ENCODE assay signal across 8 cellular contexts in the genomic region with DNA sequence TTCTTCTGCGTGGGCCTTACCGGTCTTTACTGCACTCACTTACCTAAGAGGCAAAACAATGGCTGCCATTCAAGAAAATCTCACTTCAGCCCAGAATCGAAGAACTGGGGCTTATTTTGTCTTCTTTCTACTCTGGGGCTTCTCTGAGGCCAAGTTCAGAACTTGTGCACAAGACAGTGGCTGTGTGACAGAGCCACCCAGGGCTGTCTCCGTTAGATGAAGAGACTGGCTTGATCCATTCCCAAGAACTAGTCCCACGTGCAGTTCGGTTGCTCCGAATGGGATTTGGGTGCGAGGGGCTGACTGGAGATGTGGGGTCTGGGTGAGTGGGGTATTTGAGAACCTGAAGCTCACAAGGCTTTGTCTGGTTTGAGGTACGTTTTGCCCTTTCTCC. TPM values are rescaled to one million over a fixed set of nuclear protein-coding genes. Genes with fewer than 3 reads are reported as not detected.
A peak's percentile ranks its signal among the peaks of the same experiment; 100 is the strongest.
DNase-seq lines count a peak whose midpoint lies in the region; ATAC-seq and TF ChIP-seq lines count a peak whose summit lies in the region.

No MANE protein-coding gene starts in this region.

- peak overlapping the region; percentile 79 for H3K4me2 ChIP-seq in PC-9

- H3K4me3 Mint-ChIP-seq in endothelial cell (ENCODE audit: unreplicated experiment) (peak overlapping the region; percentile 89), naive B cell (peak overlapping the region; percentile 86 to 94 (median 90))

- H3K36me3 Mint-ChIP-seq in endothelial cell (ENCODE audit: low read depth, unreplicated experiment): peaks cover 24% of the 10 kb centered on the region
- H3K36me3 Mint-ChIP-seq in naive B cell: no peaks in the 10 kb centered on the region

- peak overlapping the region; percentile 95 for H2AFZ ChIP-seq in PC-9

- H3K27me3 Mint-ChIP-seq in endothelial cell (ENCODE audit: unreplicated experiment) (peaks cover 7% of the 10 kb centered on the region), naive B cell (no peaks in the 10 kb centered on the region)

- no peaks in the 10 kb centered on the region for H3K9me2 ChIP-seq in PC-9 (ENCODE audit: insufficient read depth)

- peak overlapping the region; percentile 91 for H3K4me3 ChIP-seq in PC-9

- intact Hi-C loops in PC-9 (cut with micrococcal nuclease; ENCODE audit: unreplicated experiment): loop anchor here (1.0 to 2.0 kb wide), 4 partner anchors 30 to 389 kb away; a partner anchor contains a TSS
- intact Hi-C loops in left colon (cut with DNase I, micrococcal nuclease): no loop called here

- no peaks in the 10 kb centered on the region for H3K36me3 ChIP-seq in PC-9 (ENCODE audit: low read depth)

- H4K20me1 ChIP-seq in PC-9 (ENCODE audit: insufficient read depth): no peaks in the 10 kb centered on the region

- POLR2A ChIA-PET in PC-9 (lab: Charles Lee; ENCODE audit: unreplicated experiment): interaction anchor here (0.6 to 0.7 kb wide), 2 partner anchors 30 to 159 kb away, joined by 3 to 4 read pairs; no protein-coding TSS in a partner anchor

- H3K9me3 Mint-ChIP-seq in endothelial cell (ENCODE audit: unreplicated experiment) (no peaks in the 10 kb centered on the region), naive B cell (no peaks in the 10 kb centered on the region)

- H3K4me1 Mint-ChIP-seq in endothelial cell (ENCODE audit: unreplicated experiment) (peaks cover 31% of the 10 kb centered on the region), naive B cell (peaks cover 19 to 30% (median 28%) of the 10 kb centered on the region in 3 donors)

- H3K27me3 ChIP-seq in PC-9 (ENCODE audit: insufficient read depth, low read depth): no peaks in the 10 kb centered on the region

- H3K79me2 ChIP-seq in PC-9 (ENCODE audit: low read depth): peaks cover 16% of the 10 kb centered on the region

- H3K4me1 ChIP-seq in PC-9 (replicated peaks; ENCODE audit: insufficient read depth): peaks cover 8% of the 10 kb centered on the region; the same call in 1 of the 2 replicates

- H3K9me3 ChIP-seq in PC-9 (ENCODE audit: insufficient read depth, low read depth): no peaks in the 10 kb centered on the region

- H3K27ac Mint-ChIP-seq in endothelial cell (ENCODE audit: unreplicated experiment) (peak overlapping the region; percentile 72), naive B cell (peak overlapping the region; percentile 82 to 94 (median 93))

- CTCF ChIA-PET in PC-9 (lab: Charles Lee): no interaction called here

- TF ChIP-seq CTCF in GM20000 (IDR thresholded peaks at IDR 0.05; ENCODE audit: extremely low read depth, missing control alignments) (no peak), PC-9 (conservative IDR thresholded peaks at IDR 0.05) (no peak), endothelial cell (IDR thresholded peaks at IDR 0.05; ENCODE audit: unreplicated experiment) (no peak)

- H3K27ac ChIP-seq in PC-9: no peak overlapping the region

- ATAC-seq in naive B cell (ENCODE audit: low read depth in 2 of 2) (no peak), left colon (no peak), HG03378 (IDR thresholded peaks at IDR 0.05; ENCODE audit: unreplicated experiment) (no peak)

- no peaks in the 10 kb centered on the region for H3F3A ChIP-seq in PC-9 (ENCODE audit: insufficient read depth, low read depth)

- DNase-seq in GM20000 (ENCODE audit: low spot score): peak; percentile 11
- DNase-seq in PC-9: no peak
- no peak for DNase-seq in endothelial cell (ENCODE audit: low spot score)
- no peak for DNase-seq in naive B cell
- DNase-seq in left colon: no peak
- DNase-seq in activated gamma-delta T cell treated with Interleukin-2 at 50 U/mL for 16 hours: no peak
- DNase-seq in germinal center (ENCODE audit: low spot score): no peak

- TSS peak; percentile 57 for BruUV-seq in PC-9 (replicated peaks; lab: Mats Ljungman, UMichigan)

RNA-seq across cellular contexts. Expression of a gene that starts 0.8 kb away (rescaled TPM):
- total RNA-seq in PC-9 (2021) (60.1 and 67.8 TPM in 2 replicates), endothelial cell (ENCODE audit: unreplicated experiment) (123 TPM), left colon (10 to 100 TPM; 80.5 to 82.8 TPM)
- polyA plus RNA-seq in naive B cell (ENCODE audit: low read depth in 6 of 6): 10 to 100 TPM; 42.0 to 70.9 (median 56.1) TPM
